1 cellular context compared by ENCODE assay signal in the genomic region with DNA sequence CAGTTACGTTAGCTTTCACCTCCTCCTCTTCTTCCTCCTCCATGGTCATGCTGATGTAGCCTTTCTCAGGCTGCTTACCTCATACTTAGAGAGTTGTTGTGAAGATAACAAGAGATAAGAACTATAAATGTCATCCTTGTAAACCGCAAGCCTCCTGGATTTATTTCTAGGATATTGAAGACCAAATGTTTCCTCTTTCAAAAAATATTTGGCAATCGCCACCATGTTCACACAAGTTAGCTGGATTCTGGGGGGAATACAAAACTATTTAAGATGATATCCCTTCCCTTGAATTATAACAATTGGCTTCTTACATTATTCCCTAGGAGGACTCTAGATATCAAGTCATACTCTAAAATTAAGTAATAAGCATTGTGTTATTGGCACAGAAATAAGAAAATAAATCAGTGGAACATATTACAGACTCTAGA.
TF ChIP-seq lines count a peak whose summit lies in the region.

No MANE protein-coding gene starts in this region.

TF ChIP-seq in HEK293, 187 proteins besides CTCF, POLR2A, EP300 and RAD21 (continued from another document and continues in another):
- peak; percentile 78 for TF ChIP-seq ZNF398 (tag by site-specific recombination; IDR thresholded peaks at IDR 0.05)
- TF ChIP-seq ZSCAN30 (tag by site-specific recombination; IDR thresholded peaks at IDR 0.05): no peak
- TF ChIP-seq ZNF174 (tag by site-specific recombination; IDR thresholded peaks at IDR 0.05): peak; percentile 30; the same call in 1 of the 2 replicates
- no peak for TF ChIP-seq ZNF132 (tag by site-specific recombination; IDR thresholded peaks at IDR 0.05; ENCODE audit: borderline replicate concordance)
- no peak for TF ChIP-seq ZBTB17 (tag by site-specific recombination; IDR thresholded peaks at IDR 0.05)
- no peak for TF ChIP-seq IKZF3 (tag by site-specific recombination; IDR thresholded peaks at IDR 0.05)
- TF ChIP-seq ZNF692 (tag by site-specific recombination; IDR thresholded peaks at IDR 0.05): peak; percentile 71
- no peak for TF ChIP-seq TCF7L2 (IDR thresholded peaks at IDR 0.05; ENCODE audit: borderline replicate concordance, low read depth, low read length)
- no peak for TF ChIP-seq ZNF302 (tag by site-specific recombination; IDR thresholded peaks at IDR 0.05; ENCODE audit: low read depth)
- TF ChIP-seq ZNF76 (tag by site-specific recombination; IDR thresholded peaks at IDR 0.05; ENCODE audit: borderline replicate concordance, low read depth): no peak
- TF ChIP-seq ZNF121 (tag by site-specific recombination; IDR thresholded peaks at IDR 0.05): no peak
- TF ChIP-seq HOXD13 (CRISPR knock-in tag; IDR thresholded peaks at IDR 0.05; ENCODE audit: borderline replicate concordance): peak; percentile 81; the same call in 1 of the 2 replicates
- TF ChIP-seq ZBTB7A (tag by site-specific recombination; IDR thresholded peaks at IDR 0.05; ENCODE audit: low read depth): no peak
- TF ChIP-seq ZNF169 (tag by site-specific recombination; IDR thresholded peaks at IDR 0.05): no peak
- TF ChIP-seq ZNF558 (tag by site-specific recombination; IDR thresholded peaks at IDR 0.05): peak; percentile 19; the same call in 1 of the 2 replicates
- TF ChIP-seq ZNF175 (tag by site-specific recombination; IDR thresholded peaks at IDR 0.05): no peak
- no peak for TF ChIP-seq ZNF776 (tag by site-specific recombination; IDR thresholded peaks at IDR 0.05; ENCODE audit: borderline replicate concordance)
- no peak for TF ChIP-seq BCL11B (tag by site-specific recombination; IDR thresholded peaks at IDR 0.05; ENCODE audit: low read depth)
- no peak for TF ChIP-seq ZNF138 (tag by site-specific recombination; IDR thresholded peaks at IDR 0.05; ENCODE audit: borderline replicate concordance)
- TF ChIP-seq ZNF596 (tag by site-specific recombination; IDR thresholded peaks at IDR 0.05): no peak
- TF ChIP-seq ZNF571 (tag by site-specific recombination; IDR thresholded peaks at IDR 0.05): no peak
- no peak for TF ChIP-seq ZNF514 (tag by site-specific recombination; IDR thresholded peaks at IDR 0.05)
- TF ChIP-seq, protein P1, sequence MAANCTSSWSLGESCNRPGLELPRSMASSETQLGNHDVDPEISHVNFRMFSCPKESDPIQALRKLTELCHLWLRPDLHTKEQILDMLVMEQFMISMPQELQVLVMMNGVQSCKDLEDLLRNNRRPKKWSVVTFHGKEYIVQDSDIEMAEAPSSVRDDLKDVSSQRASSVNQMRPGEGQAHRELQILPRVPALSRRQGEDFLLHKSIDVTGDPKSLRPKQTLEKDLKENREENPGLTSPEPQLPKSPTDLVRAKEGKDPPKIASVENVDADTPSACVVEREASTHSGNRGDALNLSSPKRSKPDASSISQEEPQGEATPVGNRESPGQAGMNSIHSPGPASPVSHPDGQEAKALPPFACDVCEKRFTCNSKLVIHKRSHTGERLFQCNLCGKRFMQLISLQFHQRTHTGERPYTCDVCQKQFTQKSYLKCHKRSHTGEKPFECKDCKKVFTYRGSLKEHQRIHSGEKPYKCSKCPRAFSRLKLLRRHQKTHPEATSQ (tag by site-specific recombination; IDR thresholded peaks at IDR 0.05): no peak
- TF ChIP-seq SALL2 (tag by site-specific recombination; IDR thresholded peaks at IDR 0.05; ENCODE audit: borderline replicate concordance): no peak
- no peak for TF ChIP-seq RBAK (tag by site-specific recombination; IDR thresholded peaks at IDR 0.05)
- TF ChIP-seq HOXA7 (CRISPR knock-in tag; IDR thresholded peaks at IDR 0.05; ENCODE audit: borderline replicate concordance): no peak
- no peak for TF ChIP-seq PBX3 (CRISPR knock-in tag; IDR thresholded peaks at IDR 0.05)
- TF ChIP-seq ZNF362 (tag by site-specific recombination; IDR thresholded peaks at IDR 0.05): no peak
- TF ChIP-seq ZNF23 (tag by site-specific recombination; IDR thresholded peaks at IDR 0.05; ENCODE audit: borderline replicate concordance): no peak
- TF ChIP-seq PRDM1 (tag by site-specific recombination; IDR thresholded peaks at IDR 0.05): no peak
- no peak for TF ChIP-seq OVOL3 (tag by site-specific recombination; IDR thresholded peaks at IDR 0.05)
- TF ChIP-seq ZNF146 (tag by site-specific recombination; IDR thresholded peaks at IDR 0.05): no peak
- TF ChIP-seq SP7 (tag by site-specific recombination; IDR thresholded peaks at IDR 0.05): peak; percentile 73
- no peak for TF ChIP-seq ZNF140 (tag by site-specific recombination; IDR thresholded peaks at IDR 0.05)
- TF ChIP-seq ZNF26 (tag by site-specific recombination; IDR thresholded peaks at IDR 0.05): no peak
- no peak for TF ChIP-seq ZNF747 (tag by site-specific recombination; IDR thresholded peaks at IDR 0.05)
- no peak for TF ChIP-seq ZNF621 (tag by site-specific recombination; IDR thresholded peaks at IDR 0.05)
- TF ChIP-seq ZNF513 (tag by site-specific recombination; IDR thresholded peaks at IDR 0.05): peak; percentile 93
- no peak for TF ChIP-seq GFI1B (tag by site-specific recombination; IDR thresholded peaks at IDR 0.05)
- TF ChIP-seq ZNF660 (tag by site-specific recombination; IDR thresholded peaks at IDR 0.05): peak; percentile 86
- no peak for TF ChIP-seq ZNF488 (tag by site-specific recombination; IDR thresholded peaks at IDR 0.05)
- TF ChIP-seq ZNF677 (tag by site-specific recombination; IDR thresholded peaks at IDR 0.05): no peak
- TF ChIP-seq ZSCAN18 (tag by site-specific recombination; IDR thresholded peaks at IDR 0.05): no peak
- TF ChIP-seq ZNF707 (tag by site-specific recombination; IDR thresholded peaks at IDR 0.05): no peak
- TF ChIP-seq, protein P2, sequence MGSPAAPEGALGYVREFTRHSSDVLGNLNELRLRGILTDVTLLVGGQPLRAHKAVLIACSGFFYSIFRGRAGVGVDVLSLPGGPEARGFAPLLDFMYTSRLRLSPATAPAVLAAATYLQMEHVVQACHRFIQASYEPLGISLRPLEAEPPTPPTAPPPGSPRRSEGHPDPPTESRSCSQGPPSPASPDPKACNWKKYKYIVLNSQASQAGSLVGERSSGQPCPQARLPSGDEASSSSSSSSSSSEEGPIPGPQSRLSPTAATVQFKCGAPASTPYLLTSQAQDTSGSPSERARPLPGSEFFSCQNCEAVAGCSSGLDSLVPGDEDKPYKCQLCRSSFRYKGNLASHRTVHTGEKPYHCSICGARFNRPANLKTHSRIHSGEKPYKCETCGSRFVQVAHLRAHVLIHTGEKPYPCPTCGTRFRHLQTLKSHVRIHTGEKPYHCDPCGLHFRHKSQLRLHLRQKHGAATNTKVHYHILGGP (tag by site-specific recombination; IDR thresholded peaks at IDR 0.05): peak; percentile 79
- TF ChIP-seq EGR2 (tag by site-specific recombination; IDR thresholded peaks at IDR 0.05; ENCODE audit: low read depth): no peak; the same call in 1 of the 2 replicates
- no peak for TF ChIP-seq ZNF830 (tag by site-specific recombination; IDR thresholded peaks at IDR 0.05; ENCODE audit: low read depth)
- TF ChIP-seq ZSCAN16 (tag by site-specific recombination; IDR thresholded peaks at IDR 0.05): no peak
- no peak for TF ChIP-seq ZNF549 (tag by site-specific recombination; IDR thresholded peaks at IDR 0.05)
- TF ChIP-seq ZNF580 (tag by site-specific recombination; IDR thresholded peaks at IDR 0.05): peak; percentile 31; the same call in 1 of the 2 replicates
